ENCODE assay signal across 13 cellular contexts in genomic region chr10:11260136-11260535, GRCh38.
A peak's percentile ranks its signal among the peaks of the same experiment; 100 is the strongest.
DNase-seq lines count a peak whose midpoint lies in the region; ATAC-seq lines count a peak whose summit lies in the region.
"Had no signal": no experiment of that assay in that cellular context is flagged by ENCODE, and none has a peak within 500 bp of the region (broad histone marks: within the 10 kb centered on the region; RNA-seq: fewer than 3 reads in every experiment).

No MANE protein-coding gene starts in this region.

- H3K27me3 ChIP-seq in trophoblast cell (ENCODE audit: insufficient read depth, low read length): no peaks in the 10 kb centered on the region
- H3K27me3 ChIP-seq: esophagus squamous epithelium, stomach had no signal

- no peak overlapping the region for H3K27ac ChIP-seq in trophoblast cell (ENCODE audit: low read depth, low read length)
- H3K27ac ChIP-seq: stomach had no signal

- no peaks in the 10 kb centered on the region for H3K9me3 Mint-ChIP-seq in stimulated activated naive CD8-positive, alpha-beta T cell treated with anti-CD3 and anti-CD28 coated beads, Interleukin-15, Interleukin-2, amounts not matched to agents 100 ng/mL and 50 ng/mL, for 24 hours
- no peaks in the 10 kb centered on the region for H3K9me3 Mint-ChIP-seq in stimulated activated naive CD8-positive, alpha-beta T cell treated with anti-CD3 and anti-CD28 coated beads, Interleukin-15, amount 100 ng/mL, for 72 hours
- no peaks in the 10 kb centered on the region for H3K9me3 Mint-ChIP-seq in immature natural killer cell
- H3K9me3 Mint-ChIP-seq: mesothelial cell of epicardium had no signal

- H2BK5ac ChIP-seq in trophoblast cell (ENCODE audit: low read depth, low read length, poor library complexity): no peak overlapping the region

- H3K14ac ChIP-seq in trophoblast cell (ENCODE audit: low read length): no peak overlapping the region

- H3K27me3 Mint-ChIP-seq in stimulated activated naive CD8-positive, alpha-beta T cell treated with anti-CD3 and anti-CD28 coated beads, Interleukin-15, Interleukin-2, amounts not matched to agents 100 ng/mL and 50 ng/mL, for 24 hours: no peaks in the 10 kb centered on the region
- no peaks in the 10 kb centered on the region for H3K27me3 Mint-ChIP-seq in stimulated activated naive CD8-positive, alpha-beta T cell treated with anti-CD3 and anti-CD28 coated beads, Interleukin-15, amount 100 ng/mL, for 72 hours
- H3K27me3 Mint-ChIP-seq in immature natural killer cell (ENCODE audit: low read depth in 3 of 3): peaks cover 0 to 38% (median 24%) of the 10 kb centered on the region in 3 donors

- no peak overlapping the region for H2BK12ac ChIP-seq in trophoblast cell (ENCODE audit: low read length)

- H2BK120ac ChIP-seq in trophoblast cell (ENCODE audit: insufficient read depth, low read length, poor library complexity): no peak overlapping the region

- DNase-seq in stimulated activated naive CD8-positive, alpha-beta T cell treated with anti-CD3 and anti-CD28 coated beads, Interleukin-15, amount 100 ng/mL, for 72 hours: no peak
- DNase-seq in SK-N-DZ (ENCODE audit: low spot score) (peak; percentile 37), immature natural killer cell (no peak), globus pallidus (ENCODE audit: low spot score) (no peak), GDM1 (lab: John Stamatoyannopoulos, UW) (no peak), trophoblast cell (no peak)
- DNase-seq in stimulated activated naive CD4-positive, alpha-beta T cell (lab: John Stamatoyannopoulos, UW): no peak
- DNase-seq: esophagus squamous epithelium; NCI-H526; stimulated activated CD4-positive, alpha-beta T cell treated with anti-CD3 and anti-CD28 coated beads, Interleukin-2, amount 100 ng/mL, for 48 hours; stomach had no signal

- H3K18ac ChIP-seq in trophoblast cell (ENCODE audit: low read length): no peak overlapping the region

- no peak overlapping the region for H3K9ac ChIP-seq in trophoblast cell (ENCODE audit: low read length)

- no peak overlapping the region for H3K4me2 ChIP-seq in trophoblast cell (ENCODE audit: low read length)

- H3K79me2 ChIP-seq in trophoblast cell (ENCODE audit: control insufficient read depth, insufficient read depth, low read length, poor library complexity): no peaks in the 10 kb centered on the region

- no peaks in the 10 kb centered on the region for H3K79me1 ChIP-seq in trophoblast cell (ENCODE audit: low read length)

- H4K8ac ChIP-seq in trophoblast cell (ENCODE audit: low read depth, low read length): no peak overlapping the region

- no peak overlapping the region for H3K4me3 ChIP-seq in trophoblast cell (ENCODE audit: low read depth, low read length)
- H3K4me3 ChIP-seq: esophagus squamous epithelium, stomach had no signal

- no peak for ATAC-seq in stimulated activated naive CD8-positive, alpha-beta T cell treated with anti-CD3 and anti-CD28 coated beads, Interleukin-15, amount 100 ng/mL, for 72 hours

- H3K4me1 Mint-ChIP-seq in stimulated activated naive CD8-positive, alpha-beta T cell treated with anti-CD3 and anti-CD28 coated beads, Interleukin-15, Interleukin-2, amounts not matched to agents 100 ng/mL and 50 ng/mL, for 24 hours (ENCODE audit: low read depth): peaks cover 97% of the 10 kb centered on the region
- peaks cover 99% of the 10 kb centered on the region for H3K4me1 Mint-ChIP-seq in stimulated activated naive CD8-positive, alpha-beta T cell treated with anti-CD3 and anti-CD28 coated beads, Interleukin-15, amount 100 ng/mL, for 72 hours
- H3K4me1 Mint-ChIP-seq in immature natural killer cell: peaks cover 88 to 97% of the 10 kb centered on the region in 2 donors

- H3K36me3 Mint-ChIP-seq in stimulated activated naive CD8-positive, alpha-beta T cell treated with anti-CD3 and anti-CD28 coated beads, Interleukin-15, Interleukin-2, amounts not matched to agents 100 ng/mL and 50 ng/mL, for 24 hours (ENCODE audit: low read depth): peaks cover 93% of the 10 kb centered on the region
- peaks cover 13 to 82% (median 54%) of the 10 kb centered on the region in 3 donors for H3K36me3 Mint-ChIP-seq in immature natural killer cell

- H3K23ac ChIP-seq in trophoblast cell (ENCODE audit: low read length): no peak overlapping the region

- no CpG with 5 or more reads among the region's 10 CpGs for WGBS in trophoblast cell (ENCODE audit: extremely low coverage, insufficient coverage, insufficient read length)

- H2AK5ac ChIP-seq in trophoblast cell (ENCODE audit: low read length): no peak overlapping the region

- H3K4me1 ChIP-seq in trophoblast cell (ENCODE audit: control insufficient read depth in 1 of 2, insufficient read depth in 2 of 2, low read length in 2 of 2): no peaks in the 10 kb centered on the region

- peak overlapping the region; percentile 50 for H3K27ac Mint-ChIP-seq in stimulated activated naive CD8-positive, alpha-beta T cell treated with anti-CD3 and anti-CD28 coated beads, Interleukin-15, Interleukin-2, amounts not matched to agents 100 ng/mL and 50 ng/mL, for 24 hours
- peak overlapping the region in 1 of 2 donors; percentile 77 for H3K27ac Mint-ChIP-seq in stimulated activated naive CD8-positive, alpha-beta T cell treated with anti-CD3 and anti-CD28 coated beads, Interleukin-15, amount 100 ng/mL, for 72 hours
- peak overlapping the region; percentile 73 to 91 (median 80) for H3K27ac Mint-ChIP-seq in immature natural killer cell
- H3K27ac Mint-ChIP-seq: mesothelial cell of epicardium had no signal

- H4K12ac ChIP-seq in trophoblast cell (ENCODE audit: low read depth, low read length): no peak overlapping the region

- no peak overlapping the region for H4K91ac ChIP-seq in trophoblast cell (ENCODE audit: low read depth, low read length)

- H3K36me3 ChIP-seq in trophoblast cell (ENCODE audit: control insufficient read depth in 1 of 2, insufficient read depth in 2 of 2, low read length in 2 of 2): peaks cover 0 to 2% of the 10 kb centered on the region in 2 experiments

- H3K9me3 ChIP-seq in trophoblast cell (ENCODE audit: insufficient read depth, low read depth, low read length): no peaks in the 10 kb centered on the region
- H3K9me3 ChIP-seq: esophagus squamous epithelium, stomach had no signal

- no peak overlapping the region for H2AFZ ChIP-seq in trophoblast cell (ENCODE audit: insufficient read depth, low read length, poor library complexity)

- H3K4me3 Mint-ChIP-seq in stimulated activated naive CD8-positive, alpha-beta T cell treated with anti-CD3 and anti-CD28 coated beads, Interleukin-15, Interleukin-2, amounts not matched to agents 100 ng/mL and 50 ng/mL, for 24 hours: no peak overlapping the region
- H3K4me3 Mint-ChIP-seq in stimulated activated naive CD8-positive, alpha-beta T cell treated with anti-CD3 and anti-CD28 coated beads, Interleukin-15, amount 100 ng/mL, for 72 hours: no peak overlapping the region
- peak overlapping the region in 2 of 5 donors; percentile 4 to 10 for H3K4me3 Mint-ChIP-seq in immature natural killer cell
- H3K4me3 Mint-ChIP-seq: mesothelial cell of epicardium had no signal

- H3K4ac ChIP-seq in trophoblast cell (ENCODE audit: low read depth, low read length): no peak overlapping the region
